ENCODE assay signal across 22 cellular contexts in genomic region chr11:66707486-66707885, GRCh38.
"Had no signal": no experiment of that assay in that cellular context is flagged by ENCODE, and none has a peak within 500 bp of the region (broad histone marks: within the 10 kb centered on the region; RNA-seq: fewer than 3 reads in every experiment).

No MANE protein-coding gene starts in this region.

- ATAC-seq: left ventricle myocardium superior; lower lobe of right lung; natural killer cell; right cardiac atrium; stimulated activated effector memory CD8-positive, alpha-beta T cell treated with anti-CD3 and anti-CD28 coated beads, Interleukin-12 subunit alpha, Interleukin-12 subunit beta, amount 100 ng/mL, for 72 hours had no signal

- H3K4me3 Mint-ChIP-seq: dendritic cell treated with granulocyte-macrophage colony-stimulating factor and Interleukin-4, amounts not matched to agents 40 ng/mL and 50 ng/mL, for 4 days; natural killer cell; neural crest cell; stimulated activated effector memory CD8-positive, alpha-beta T cell treated with anti-CD3 and anti-CD28 coated beads, Interleukin-12 subunit alpha, Interleukin-12 subunit beta, amount 100 ng/mL, for 72 hours; type B pancreatic cell had no signal

- H3K36me3 ChIP-seq: colonic mucosa, lower lobe of right lung, prostate gland, sigmoid colon had no signal

- H3K36me3 Mint-ChIP-seq: natural killer cell; stimulated activated effector memory CD8-positive, alpha-beta T cell treated with anti-CD3 and anti-CD28 coated beads, Interleukin-12 subunit alpha, Interleukin-12 subunit beta, amount 100 ng/mL, for 72 hours had no signal

- H3K27ac ChIP-seq: colonic mucosa, esophagus squamous epithelium, lower lobe of right lung, sigmoid colon, stomach, testis, tibial artery had no signal

- H3K27ac Mint-ChIP-seq: dendritic cell treated with granulocyte-macrophage colony-stimulating factor and Interleukin-4, amounts not matched to agents 40 ng/mL and 50 ng/mL, for 4 days; natural killer cell; stimulated activated effector memory CD8-positive, alpha-beta T cell treated with anti-CD3 and anti-CD28 coated beads, Interleukin-12 subunit alpha, Interleukin-12 subunit beta, amount 100 ng/mL, for 72 hours; type B pancreatic cell had no signal

- DNase-seq: colonic mucosa; effector CD8-positive, alpha-beta T cell; esophagus squamous epithelium; foreskin melanocyte; hypothalamus; left ventricle myocardium superior; lower lobe of right lung; natural killer cell; nucleus accumbens; sigmoid colon; stimulated activated CD4-positive, alpha-beta T cell treated with anti-CD3 and anti-CD28 coated beads, Interleukin-2, amount 100 ng/mL, for 24 hours; stimulated activated CD4-positive, alpha-beta T cell treated with anti-CD3 and anti-CD28 coated beads, Interleukin-4, amount 100 ng/mL, for 24 hours; stimulated activated naive CD4-positive, alpha-beta T cell treated with Interleukin-2 at 50 U/mL for 16 hours; stomach; testis; tibial artery had no signal

- H3K9me3 ChIP-seq: colonic mucosa, esophagus squamous epithelium, lower lobe of right lung, prostate gland, sigmoid colon, stomach, testis, tibial artery had no signal

- H3K27me3 ChIP-seq: colonic mucosa, esophagus squamous epithelium, sigmoid colon, stomach, testis, tibial artery had no signal

- H3K4me3 ChIP-seq: colonic mucosa, esophagus squamous epithelium, lower lobe of right lung, prostate gland, sigmoid colon, stomach, testis, tibial artery had no signal

- H3K27me3 Mint-ChIP-seq: dendritic cell treated with granulocyte-macrophage colony-stimulating factor and Interleukin-4, amounts not matched to agents 40 ng/mL and 50 ng/mL, for 4 days; type B pancreatic cell had no signal

- H3K9me3 Mint-ChIP-seq: dendritic cell treated with granulocyte-macrophage colony-stimulating factor and Interleukin-4, amounts not matched to agents 40 ng/mL and 50 ng/mL, for 4 days; natural killer cell; neural crest cell; stimulated activated effector memory CD8-positive, alpha-beta T cell treated with anti-CD3 and anti-CD28 coated beads, Interleukin-12 subunit alpha, Interleukin-12 subunit beta, amount 100 ng/mL, for 72 hours; type B pancreatic cell had no signal

- H3K4me1 ChIP-seq: colonic mucosa, lower lobe of right lung, prostate gland, sigmoid colon, stomach, testis, tibial artery had no signal

- H3K4me1 Mint-ChIP-seq: natural killer cell; neural crest cell; stimulated activated effector memory CD8-positive, alpha-beta T cell treated with anti-CD3 and anti-CD28 coated beads, Interleukin-12 subunit alpha, Interleukin-12 subunit beta, amount 100 ng/mL, for 72 hours had no signal
